8 cellular contexts compared by ENCODE assay signal in genomic region chr1:215567491-215568286, GRCh38. TPM values are rescaled to one million over a fixed set of nuclear protein-coding genes. Genes with fewer than 3 reads are reported as not detected.
A peak's percentile ranks its signal among the peaks of the same experiment; 100 is the strongest.
DNase-seq lines count a peak whose midpoint lies in the region; ATAC-seq and TF ChIP-seq lines count a peak whose summit lies in the region.

No MANE protein-coding gene starts in this region.

- no peak for DNase-seq in AG04450 (ENCODE audit: low read depth, low spot score)
- DNase-seq in NCI-H2081 treated with DMSO at 0.1 percent for 48 hours (lab: John Stamatoyannopoulos, UW) = peak; percentile 51
- peak; percentile 62 for DNase-seq in lower lobe of right lung
- DNase-seq in stimulated activated CD4-positive, alpha-beta T cell treated with anti-CD3 and anti-CD28 coated beads, TNF-alpha, amount 100 ng/mL, for 4 hours (ENCODE audit: low read depth in 3 of 3) = peak; percentile 9 to 18 (median 14)

- no peak for TF ChIP-seq CTCF in AG04450 (IDR thresholded peaks at IDR 0.05; ENCODE audit: low read depth, low read length)
- TF ChIP-seq CTCF in lower lobe of right lung (IDR thresholded peaks at IDR 0.05) = no peak

- CTCF ChIA-PET in AG04450 (lab: Charles Lee) = interaction anchor here (0.7 kb wide), 2 partner anchors 23 to 1241 kb away, joined by 3 to 7 read pairs; no protein-coding TSS in a partner anchor

- H3K27me3 ChIP-seq in AG04450 (ENCODE audit: control insufficient read depth, insufficient read depth, low read length) = no peaks in the 10 kb centered on the region
- no peaks in the 10 kb centered on the region for H3K27me3 ChIP-seq in duodenal mucosa (ENCODE audit: control insufficient read depth in 1 of 2, insufficient read depth in 2 of 2, low read length in 2 of 2)
- H3K27me3 ChIP-seq in lower lobe of right lung (ENCODE audit: low read depth) = no peaks in the 10 kb centered on the region

- no peaks in the 10 kb centered on the region for H3K36me3 ChIP-seq in duodenal mucosa (ENCODE audit: control insufficient read depth in 1 of 2, insufficient read depth in 2 of 2, low read length in 2 of 2)
- H3K36me3 ChIP-seq in lower lobe of right lung = no peaks in the 10 kb centered on the region

- intact Hi-C loops in lower lobe of right lung (cut with DNase I) = no loop called here

- H3K9ac ChIP-seq in duodenal mucosa (ENCODE audit: low read depth in 1 of 2, low read length in 2 of 2) = peak overlapping the region; percentile 81 to 86

- POLR2A ChIA-PET in AG04450 (lab: Yijun Ruan, JAX) = interaction anchor here (0.5 to 1.1 kb wide), 6 partner anchors 26 to 555 kb away, joined by 3 to 7 read pairs (median 5); no protein-coding TSS in a partner anchor

- H3K4me3 ChIP-seq in AG04450 (ENCODE audit: low read depth, low read length) = peak overlapping the region; percentile 70
- peak overlapping the region; percentile 95 to 96 for H3K4me3 ChIP-seq in duodenal mucosa (ENCODE audit: low read depth in 1 of 2, low read length in 2 of 2)
- peak overlapping the region; percentile 81 for H3K4me3 ChIP-seq in lower lobe of right lung

- H3K4me1 ChIP-seq in duodenal mucosa (ENCODE audit: control insufficient read depth in 1 of 2, insufficient read depth in 2 of 2, low read length in 2 of 2) (peaks cover 29 to 34% of the 10 kb centered on the region in 2 donors), lower lobe of right lung (peaks cover 44% of the 10 kb centered on the region)

- H3K27ac ChIP-seq in AG04450 (ENCODE audit: low read depth, low read length) (peak overlapping the region; percentile 77), duodenal mucosa (ENCODE audit: low read depth, low read length) (peak overlapping the region; percentile 88), lower lobe of right lung (peak overlapping the region; percentile 88)

- peak; percentile 44 for ATAC-seq in GM18519 (IDR thresholded peaks at IDR 0.05; ENCODE audit: low FRiP score, unreplicated experiment)
- peak; percentile 62 for ATAC-seq in HG02981 (IDR thresholded peaks at IDR 0.05; ENCODE audit: unreplicated experiment)
- peak; percentile 24 to 56 for ATAC-seq in activated CD4-positive, CD25-positive, alpha-beta regulatory T cell treated with anti-CD3 and anti-CD28 coated beads, Interleukin-2, amount 50 U/mL, for 24 hours
- ATAC-seq in lower lobe of right lung = peak; percentile 80 to 85

- H3K9me3 ChIP-seq in AG04450 (ENCODE audit: control insufficient read depth, insufficient read depth, low read length) (no peaks in the 10 kb centered on the region), duodenal mucosa (ENCODE audit: control insufficient read depth in 1 of 2, low read length in 2 of 2) (no peaks in the 10 kb centered on the region), lower lobe of right lung (no peaks in the 10 kb centered on the region)

RNA-seq across cellular contexts. Expression of gene KCTD3, which starts 0.6 kb away (rescaled TPM):
- 72.3 and 85.0 TPM in 2 replicates for polyA plus RNA-seq in AG04450 (2011; rRNA removed)
- polyA minus RNA-seq in AG04450 (2011; rRNA and poly(A)+ RNA removed) = 58.9 and 117 TPM in 2 replicates
- 25.3 TPM for total RNA-seq in lower lobe of right lung
